8 cellular contexts compared by ENCODE assay signal in genomic region chr10:71708301-71708703, GRCh38. TPM values are rescaled to one million over a fixed set of nuclear protein-coding genes. Genes with fewer than 3 reads are reported as not detected.
A peak's percentile ranks its signal among the peaks of the same experiment; 100 is the strongest.
DNase-seq lines count a peak whose midpoint lies in the region; ATAC-seq, FAIRE-seq and TF ChIP-seq lines count a peak whose summit lies in the region.

No MANE protein-coding gene starts in this region.

- H3K4me1 ChIP-seq in HCT116 (ENCODE audit: control insufficient read depth in 1 of 2, insufficient read depth in 2 of 2, low read length in 2 of 2) (0 out of 4 replicates have a peak, but pooled peaks cover 0 to 4% of the 10 kb centered on the region in 2 experiments), astrocyte (ENCODE audit: insufficient read depth, low read length) (peaks cover 3% of the 10 kb centered on the region), hepatocyte (ENCODE audit: insufficient read depth) (peaks cover 5% of the 10 kb centered on the region)

- H4K20me1 ChIP-seq in HCT116 (ENCODE audit: insufficient read depth) (no peaks in the 10 kb centered on the region), astrocyte (ENCODE audit: insufficient read depth, low read length) (no peaks in the 10 kb centered on the region), hepatocyte (ENCODE audit: insufficient read depth, poor library complexity, severe bottlenecking) (no peaks in the 10 kb centered on the region)

- peak overlapping the region; percentile 25 for H3K4me3 Mint-ChIP-seq in T-helper 17 cell
- H3K4me3 Mint-ChIP-seq in astrocyte (ENCODE audit: unreplicated experiment) = no peak overlapping the region

- H3K36me3 Mint-ChIP-seq in T-helper 17 cell (ENCODE audit: low read depth) = no peaks in the 10 kb centered on the region
- no peaks in the 10 kb centered on the region for H3K36me3 Mint-ChIP-seq in astrocyte (ENCODE audit: low read depth, unreplicated experiment)

- no peak overlapping the region for H3K9ac ChIP-seq in HCT116 (ENCODE audit: low read length)
- no peak overlapping the region for H3K9ac ChIP-seq in astrocyte (ENCODE audit: low read length)

- TF ChIP-seq POLR2A in HCT116 (IDR thresholded peaks at IDR 0.05; ENCODE audit: borderline replicate concordance, extremely low read depth, insufficient read depth, insufficient read length) = no peak

- intact Hi-C loops in HCT116 (cut with micrococcal nuclease) = loop anchor here (1.0 kb wide), 3 partner anchors 324 to 394 kb away; partner anchors contain the start of gene SLC29A3

- H3K4me3 ChIP-seq in BJ (ENCODE audit: low read depth, low read length) = no peak overlapping the region
- H3K4me3 ChIP-seq in HCT116 (replicated peaks in 1 of 2; ENCODE audit: low read depth in 1 of 2, low read length in 2 of 2) = no peak overlapping the region
- H3K4me3 ChIP-seq in astrocyte (ENCODE audit: insufficient read depth, low read depth, low read length) = no peak overlapping the region
- H3K4me3 ChIP-seq in hepatocyte = no peak overlapping the region

- H3K27me3 ChIP-seq in BJ (ENCODE audit: control insufficient read depth, insufficient read depth, low read length) (peaks cover 2% of the 10 kb centered on the region; the same call in 1 of the 2 replicates), HCT116 (ENCODE audit: insufficient read depth, low read length) (no peaks in the 10 kb centered on the region), astrocyte (ENCODE audit: insufficient read depth, low read length) (peaks cover 8% of the 10 kb centered on the region), hepatocyte (no peaks in the 10 kb centered on the region)

- BruUV-seq in HCT116 (replicated peaks; lab: Mats Ljungman, UMichigan) = no TSS peak

- peak; percentile 87 for ATAC-seq in HCT116
- ATAC-seq in T-helper 17 cell = peak; percentile 76
- ATAC-seq in HG02610 (IDR thresholded peaks at IDR 0.05; ENCODE audit: unreplicated experiment) = no peak
- ATAC-seq in HG03135 (IDR thresholded peaks at IDR 0.05; ENCODE audit: unreplicated experiment) = no peak

- H3K27ac ChIP-seq in HCT116 (ENCODE audit: low read depth, low read length) (no peak overlapping the region), astrocyte (ENCODE audit: low read depth, low read length) (no peak overlapping the region), hepatocyte (no peak overlapping the region)

- H3K27ac Mint-ChIP-seq in T-helper 17 cell (peak overlapping the region; percentile 54), astrocyte (ENCODE audit: unreplicated experiment) (no peak overlapping the region)

- POLR2A ChIA-PET in BJ (lab: Charles Lee) = no interaction called here
- POLR2A ChIA-PET in HCT116 (lab: Charles Lee) = interaction anchor here (1.1 to 1.4 kb wide), 2 partner anchors 389 to 394 kb away, joined by 3 to 4 read pairs; partner anchors contain the start of gene SLC29A3

- RAD21 ChIA-PET in HCT116 (lab: Charles Lee; ENCODE audit: low non-redundant PET in 1 of 2, low total read pairs in 2 of 2, uncharacterized antibody in 2 of 2, unreplicated experiment in 2 of 2) = interaction anchor here (0.9 to 2.0 kb wide), 8 partner anchors 65 to 394 kb away, joined by 3 to 9 read pairs (median 6); partner anchors contain the start of genes SLC29A3 (in 1 of the 2) and VSIR (in 1 of the 2)

- no peaks in the 10 kb centered on the region for H3K9me3 Mint-ChIP-seq in astrocyte (ENCODE audit: unreplicated experiment)

- H3K4me2 ChIP-seq in HCT116 (ENCODE audit: low read length) (no peak overlapping the region), astrocyte (ENCODE audit: low read length) (no peak overlapping the region), hepatocyte (no peak overlapping the region)

- H3K36me3 ChIP-seq in BJ (ENCODE audit: control insufficient read depth, insufficient read depth, low read length) = no peaks in the 10 kb centered on the region
- no peaks in the 10 kb centered on the region for H3K36me3 ChIP-seq in HCT116 (ENCODE audit: control insufficient read depth in 1 of 2, insufficient read depth in 2 of 2, low read length in 2 of 2)
- H3K36me3 ChIP-seq in astrocyte (ENCODE audit: insufficient read depth, low read length) = no peaks in the 10 kb centered on the region
- no peaks in the 10 kb centered on the region for H3K36me3 ChIP-seq in hepatocyte (replicated peaks; ENCODE audit: insufficient read depth, low read depth)

- no peak for DNase-seq in BJ (ENCODE audit: low read depth)
- no peak for DNase-seq in HCT116 (ENCODE audit: low read depth, low spot score)
- peak; percentile 38 to 60 (median 42) for DNase-seq in T-helper 17 cell
- no peak for DNase-seq in astrocyte (ENCODE audit: low read depth)
- DNase-seq in hepatocyte (ENCODE audit: low spot score) = peak; percentile 75
- peak; percentile 71 for DNase-seq in stimulated activated CD4-positive, alpha-beta T cell treated with anti-CD3 and anti-CD28 coated beads, Interleukin-12 subunit alpha, Interleukin-12 subunit beta, amount 100 ng/mL, for 4 hours

- H3K9me3 ChIP-seq in HCT116 (ENCODE audit: control insufficient read depth in 1 of 2, insufficient read depth in 1 of 2, low read depth in 1 of 2, low read length in 2 of 2) (no peaks in the 10 kb centered on the region), T-helper 17 cell (ENCODE audit: control insufficient read depth, low read length, poor library complexity, severe bottlenecking) (no peaks in the 10 kb centered on the region), astrocyte (ENCODE audit: insufficient read depth, low read depth, low read length) (no peaks in the 10 kb centered on the region), hepatocyte (ENCODE audit: low read depth) (no peaks in the 10 kb centered on the region)

- 22% methylated on average over 10 of the region's 10 CpGs for WGBS in hepatocyte (ENCODE audit: low lambda C conversion rate, missing lambda C conversion rate)

- H2AFZ ChIP-seq in HCT116 (ENCODE audit: low read depth, low read length, poor library complexity, severe bottlenecking) (no peak overlapping the region), astrocyte (ENCODE audit: low read depth, low read length) (no peak overlapping the region), hepatocyte (no peak overlapping the region)

- TF ChIP-seq CTCF in BJ (IDR thresholded peaks at IDR 0.05; ENCODE audit: insufficient read depth, low read depth, low read length) = peak; percentile 82
- peak; percentile 77 to 93 (median 89) for TF ChIP-seq CTCF in HCT116 (IDR thresholded peaks at IDR 0.05 in 2 of 3, conservative IDR thresholded peaks at IDR 0.05 in 1 of 3; ENCODE audit: borderline replicate concordance in 1 of 3, insufficient read depth in 1 of 3, low read depth in 2 of 3, low read length in 2 of 3)
- peak; percentile 62 for TF ChIP-seq CTCF in astrocyte (IDR thresholded peaks at IDR 0.05; ENCODE audit: insufficient read depth, low read depth, low read length)
- TF ChIP-seq CTCF in hepatocyte (IDR thresholded peaks at IDR 0.05; ENCODE audit: poor library complexity) = peak; percentile 97

- H3K79me2 ChIP-seq in HCT116 (ENCODE audit: insufficient read depth, low read length) (no peaks in the 10 kb centered on the region), astrocyte (ENCODE audit: insufficient read depth, low read length) (no peaks in the 10 kb centered on the region), hepatocyte (no peaks in the 10 kb centered on the region)

- TF ChIP-seq RAD21 in HCT116 (IDR thresholded peaks at IDR 0.05; ENCODE audit: low read depth) = peak; percentile 93

- FAIRE-seq in astrocyte (lab: Jason Lieb, UNC) = no peak

- CTCF ChIA-PET in BJ (lab: Yijun Ruan, JAX) = interaction anchor here (0.6 to 6.4 kb wide), 32 partner anchors 10 to 864 kb away, joined by 3 to 93 read pairs (median 4); partner anchors contain the start of genes C10orf105, SLC29A3 and VSIR
- CTCF ChIA-PET in HCT116 (lab: Charles Lee) = interaction anchor here (0.7 to 5.2 kb wide), 21 partner anchors 8 to 394 kb away, joined by 3 to 57 read pairs (median 5); partner anchors contain the start of genes C10orf105 and SLC29A3

- H3K9me2 ChIP-seq in HCT116 (ENCODE audit: insufficient read depth) (no peaks in the 10 kb centered on the region), hepatocyte (replicated peaks; ENCODE audit: insufficient read depth) (no peaks in the 10 kb centered on the region)

- peaks cover 37% of the 10 kb centered on the region for H3K4me1 Mint-ChIP-seq in T-helper 17 cell
- H3K4me1 Mint-ChIP-seq in astrocyte (ENCODE audit: low read depth, unreplicated experiment) = no peaks in the 10 kb centered on the region

- H3K27me3 Mint-ChIP-seq in T-helper 17 cell (no peaks in the 10 kb centered on the region), astrocyte (ENCODE audit: low read depth, unreplicated experiment) (peaks cover 36% of the 10 kb centered on the region)

TF ChIP-seq in HCT116, 20 proteins besides CTCF, POLR2A, EP300 and RAD21 (continues in another document):
- no peak for TF ChIP-seq ZNF274 (IDR thresholded peaks at IDR 0.05; ENCODE audit: low read depth, low read length)
- TF ChIP-seq ZBTB33 (IDR thresholded peaks at IDR 0.05; ENCODE audit: extremely low read depth, insufficient replicate concordance, low read length) = no peak
- no peak for TF ChIP-seq EZH2 (IDR thresholded peaks at IDR 0.05)
- TF ChIP-seq YY1 (IDR thresholded peaks at IDR 0.05; ENCODE audit: extremely low read depth, insufficient replicate concordance, low read depth, low read length) = no peak
- no peak for TF ChIP-seq MAX (IDR thresholded peaks at IDR 0.05)
- TF ChIP-seq ELF1 (IDR thresholded peaks at IDR 0.05; ENCODE audit: borderline replicate concordance, low read depth) = no peak

RNA-seq across cellular contexts. Expression of gene C10orf105, which starts 11.3 kb away (rescaled TPM):
- 0.69 and 1.1 TPM in 2 replicates for polyA plus RNA-seq in BJ (2011; rRNA removed)
- 0.57 and 0.71 TPM in 2 replicates for polyA minus RNA-seq in BJ (2011; rRNA and poly(A)+ RNA removed)
- not detected for total RNA-seq in HCT116 (2021; ENCODE audit: unreplicated experiment)
- polyA plus RNA-seq in HCT116 (2012) = 0.04 TPM in 1 of 2 replicates, not detected in the other
- under 1 TPM; 0.31 to 0.37 TPM for total RNA-seq in T-helper 17 cell
- total RNA-seq in astrocyte = not detected in 2 replicates
- total RNA-seq in hepatocyte = not detected in 2 replicates
- polyA plus RNA-seq in hepatocyte = 0.21 TPM in 1 of 2 replicates, not detected in the other

Comparison
In these comparisons a context has a peak if more than half of its experiments do, and no peak if none do; other contexts are left out.
1. DNase-seq: peak in T-helper 17 cell (3 of 3), hepatocyte (single experiment) and stimulated activated CD4-positive, alpha-beta T cell treated with anti-CD3 and anti-CD28 coated beads, Interleukin-12 subunit alpha, Interleukin-12 subunit beta, amount 100 ng/mL, for 4 hours (single experiment); none in BJ (single experiment), HCT116 (single experiment) and astrocyte (single experiment).
2. ATAC-seq: peak in HCT116 (single experiment) and T-helper 17 cell (single experiment); none in HG02610 (single experiment) and HG03135 (single experiment).
3. Peak in every context shown above with its lines, with median percentiles within 50 percentile points of each other: CTCF ChIP-seq.